22 cellular contexts compared by ENCODE assay signal in the genomic region with DNA sequence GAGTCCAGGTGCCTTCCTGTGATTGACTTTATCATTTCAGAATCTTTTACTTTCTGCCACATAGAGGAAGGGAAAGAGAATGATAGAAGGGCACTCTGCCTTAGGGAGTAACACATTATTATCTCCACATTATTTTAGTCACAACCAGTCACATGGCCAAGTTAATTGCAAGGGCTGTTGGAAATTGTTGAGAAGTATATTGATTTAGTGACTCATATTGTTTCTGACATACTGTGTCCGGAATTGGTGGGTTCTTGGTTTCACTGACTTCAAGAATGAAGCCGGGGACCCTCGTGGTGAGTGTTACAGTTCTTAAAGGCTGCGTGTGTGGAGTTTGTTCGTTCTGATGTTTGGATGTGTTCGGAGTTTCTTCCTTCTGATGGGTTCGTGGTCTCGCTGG. TPM values are rescaled to one million over a fixed set of nuclear protein-coding genes. Genes with fewer than 3 reads are reported as not detected.
"Had no signal": no experiment of that assay in that cellular context is flagged by ENCODE, and none has a peak within 500 bp of the region (broad histone marks: within the 10 kb centered on the region; RNA-seq: fewer than 3 reads in every experiment).

No MANE protein-coding gene starts in this region.

- DNase-seq: activated CD4-positive, alpha-beta T cell treated with anti-CD3 and anti-CD28 coated beads for 48 hours; activated CD4-positive, alpha-beta T cell treated with anti-CD3 and anti-CD28 coated beads, Interleukin-2, amount 50 U/mL, for 4 hours; activated CD4-positive, CD25-positive, alpha-beta regulatory T cell treated with anti-CD3 and anti-CD28 coated beads, Interleukin-2, amount 50 U/mL, for 72 hours; activated CD8-positive, alpha-beta memory T cell treated with anti-CD3 and anti-CD28 coated beads, Interleukin-2, amount 50 U/mL, for 48 hours; activated CD8-positive, alpha-beta T cell treated with anti-CD3 and anti-CD28 coated beads, Interleukin-2, amount 10 ng/mL, durations not matched to agents 7 days and 5 days; activated naive CD4-positive, alpha-beta T cell; activated T-cell treated with anti-CD3 and anti-CD28 coated beads, Interleukin-2, amount 50 U/mL, for 1 hour; aorta; caudate nucleus; colonic mucosa; Kasumi-1; NCI-H1092; NCI-H1417; NCI-H1930; NCI-H2171; NCI-H2227 treated with DMSO at 0.1 percent for 48 hours; NCI-H446 treated with DMSO at 0.1 percent for 48 hours; NCI-H524 treated with DMSO at 0.1 percent for 48 hours; NCI-H774; PC-9; SIG-M5 had no signal

- ATAC-seq: activated CD8-positive, alpha-beta T cell treated with anti-CD3 and anti-CD28 coated beads, Interleukin-2, amount 10 ng/mL, durations not matched to agents 7 days and 5 days; WTC11 had no signal

RNA-seq across cellular contexts. Expression of a gene that starts 8.7 kb away (rescaled TPM):
- polyA plus RNA-seq: aorta had no signal

RNA-seq across cellular contexts. Expression of a gene that starts 23.3 kb away (rescaled TPM):
- polyA plus RNA-seq: aorta had no signal

RNA-seq across cellular contexts. Expression of a gene that starts 31.1 kb away (rescaled TPM):
- polyA plus RNA-seq: aorta had no signal

RNA-seq across cellular contexts. Expression of a gene that starts 43.4 kb away (rescaled TPM):
- polyA plus RNA-seq: aorta had no signal
